1 cellular context compared by ENCODE assay signal in the genomic region with DNA sequence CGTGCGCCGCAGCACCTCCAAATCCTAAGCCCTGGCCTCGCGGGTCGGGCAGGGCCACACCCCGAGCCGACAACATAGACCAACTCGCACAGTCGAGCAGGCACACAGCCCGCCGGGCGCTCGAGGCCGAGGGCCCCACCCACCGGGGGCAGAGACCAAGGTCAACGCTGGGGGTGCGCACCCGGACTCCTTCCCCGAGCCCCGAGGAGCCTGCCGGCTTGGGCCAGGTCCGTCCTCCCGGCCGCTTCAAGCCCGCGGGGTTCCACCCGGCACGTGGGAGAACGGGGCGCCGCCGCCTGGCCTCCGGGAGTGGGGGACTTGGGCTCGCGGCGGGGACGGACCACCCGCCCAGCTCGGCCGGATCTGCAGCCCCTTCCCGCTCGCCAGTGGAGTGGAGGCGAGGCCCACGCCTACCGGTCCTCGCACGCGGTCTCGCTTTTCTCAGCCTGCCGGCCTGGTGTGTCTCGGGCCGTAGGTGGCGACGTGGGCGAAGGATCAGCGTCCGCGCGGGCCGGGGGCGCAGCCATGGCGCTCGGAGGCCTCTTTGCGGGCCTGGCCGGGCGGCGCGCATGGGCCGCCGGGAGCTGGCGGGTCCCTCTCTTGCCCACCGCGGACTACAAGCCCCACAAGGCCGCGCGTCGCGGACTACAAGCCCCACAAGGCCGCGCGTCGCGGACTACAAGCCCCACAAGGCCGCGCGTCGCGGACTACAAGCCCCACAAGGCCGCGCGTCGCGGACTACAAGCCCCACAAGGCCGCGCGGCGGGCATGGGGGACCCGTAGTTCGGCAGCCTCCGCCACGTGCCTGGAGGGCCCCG.
TF ChIP-seq lines count a peak whose summit lies in the region.

A gene (minus strand): TSS at position 571 of the 818 bp plus-strand sequence. CDS start 44 bp downstream, at position 527.

TF ChIP-seq in WTC11, 78 proteins besides CTCF, POLR2A, EP300 and RAD21 (continued from another document):
- TF ChIP-seq, protein P1, sequence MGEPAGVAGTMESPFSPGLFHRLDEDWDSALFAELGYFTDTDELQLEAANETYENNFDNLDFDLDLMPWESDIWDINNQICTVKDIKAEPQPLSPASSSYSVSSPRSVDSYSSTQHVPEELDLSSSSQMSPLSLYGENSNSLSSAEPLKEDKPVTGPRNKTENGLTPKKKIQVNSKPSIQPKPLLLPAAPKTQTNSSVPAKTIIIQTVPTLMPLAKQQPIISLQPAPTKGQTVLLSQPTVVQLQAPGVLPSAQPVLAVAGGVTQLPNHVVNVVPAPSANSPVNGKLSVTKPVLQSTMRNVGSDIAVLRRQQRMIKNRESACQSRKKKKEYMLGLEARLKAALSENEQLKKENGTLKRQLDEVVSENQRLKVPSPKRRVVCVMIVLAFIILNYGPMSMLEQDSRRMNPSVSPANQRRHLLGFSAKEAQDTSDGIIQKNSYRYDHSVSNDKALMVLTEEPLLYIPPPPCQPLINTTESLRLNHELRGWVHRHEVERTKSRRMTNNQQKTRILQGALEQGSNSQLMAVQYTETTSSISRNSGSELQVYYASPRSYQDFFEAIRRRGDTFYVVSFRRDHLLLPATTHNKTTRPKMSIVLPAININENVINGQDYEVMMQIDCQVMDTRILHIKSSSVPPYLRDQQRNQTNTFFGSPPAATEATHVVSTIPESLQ (CRISPR knock-in tag; IDR thresholded peaks at IDR 0.05), result no peak
- no peak for TF ChIP-seq JAZF1 (CRISPR knock-in tag; IDR thresholded peaks at IDR 0.05)
TF ChIP-seq in WTC11: peak in this region for 30.
